21 cellular contexts compared by ENCODE assay signal in the genomic region with DNA sequence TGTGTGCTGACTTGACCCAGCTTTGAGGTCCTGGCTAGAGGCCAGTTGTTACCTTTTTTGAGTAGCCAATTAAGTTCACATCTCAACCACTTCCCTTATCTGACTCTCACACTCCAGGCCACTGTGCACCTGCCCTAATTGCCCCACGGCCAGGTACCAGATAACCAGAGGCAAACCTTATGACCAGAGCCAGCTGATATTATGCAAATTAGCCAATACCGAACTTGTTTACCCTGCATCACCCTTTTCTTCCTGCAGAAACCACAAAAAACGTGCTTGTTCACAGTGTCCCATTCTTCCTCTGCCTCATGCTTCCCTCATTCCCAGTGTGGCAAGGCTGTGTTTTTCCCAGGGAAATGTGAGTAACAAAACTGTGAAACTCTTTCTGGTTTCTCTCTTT.
DNase-seq lines count a peak whose midpoint lies in the region; TF ChIP-seq lines count a peak whose summit lies in the region.
"Had no signal": no experiment of that assay in that cellular context is flagged by ENCODE, and none has a peak within 500 bp of the region (broad histone marks: within the 10 kb centered on the region; RNA-seq: fewer than 3 reads in every experiment).

No MANE protein-coding gene starts in this region.

- peak; percentile 31 for DNase-seq in NCI-H748 (lab: John Stamatoyannopoulos, UW; ENCODE audit: unreplicated experiment)
- no peak for DNase-seq in NCI-H748 treated with DMSO at 0.1 percent for 48 hours (lab: John Stamatoyannopoulos, UW)
- DNase-seq in NCI-H774 (lab: John Stamatoyannopoulos, UW), result peak; percentile 15
- peak; percentile 53 to 68 for DNase-seq in erythroblast (lab: John Stamatoyannopoulos, UW)
- DNase-seq in cardiac septum (ENCODE audit: low spot score), result no peak
- DNase-seq in HT-29 (ENCODE audit: low spot score), result no peak
- DNase-seq in germinal center (ENCODE audit: low spot score), result no peak
- DNase-seq in hepatic stellate cell (ENCODE audit: low spot score), result no peak
- DNase-seq: 8988T, ACHN, Calu3, GM23248, H7, Kasumi-1, NCI-H1417, NCI-H187 treated with DMSO at 0.1 percent for 48 hours, NCI-H2171 treated with DMSO at 0.1 percent for 48 hours, NCI-H345, NCI-H510A treated with DMSO at 0.1 percent for 48 hours, SK-N-SH, SW 1271 had no signal

- no peak for TF ChIP-seq POLR2A in erythroblast (IDR thresholded peaks at IDR 0.05; ENCODE audit: low read length)

- intact Hi-C loops in cardiac septum (cut with DNase I), result no loop called here

Comparison
In these comparisons a context has a peak if more than half of its experiments do, and no peak if none do; other contexts are left out.
1. DNase-seq: peak in NCI-H748 (single experiment), NCI-H774 (single experiment) and erythroblast (2 of 2); none in NCI-H748 treated with DMSO at 0.1 percent for 48 hours (single experiment), cardiac septum (single experiment), HT-29 (single experiment), germinal center (single experiment) and hepatic stellate cell (single experiment).